Comparison of ENCODE assay signal across 1 cellular context in the genomic region with DNA sequence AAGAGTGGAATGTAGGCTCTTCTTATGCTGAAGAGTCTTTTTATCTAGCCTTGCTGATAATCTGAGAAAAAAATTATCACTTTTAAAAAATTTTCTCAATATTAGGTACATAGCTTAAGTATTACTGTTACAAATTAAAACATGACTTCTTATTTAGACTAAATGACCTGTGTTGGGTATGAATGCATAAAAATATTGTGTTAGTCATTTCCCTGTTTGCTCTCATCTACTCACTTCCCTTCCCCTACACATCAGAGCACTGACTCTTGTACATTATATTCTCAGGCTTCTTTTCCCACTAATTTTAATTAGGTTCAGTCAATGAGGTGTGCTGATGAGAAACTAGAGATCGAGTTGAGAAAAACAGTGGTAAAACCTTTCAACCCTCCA.
TF ChIP-seq lines count a peak whose summit lies in the region.

No MANE protein-coding gene starts in this region.

TF ChIP-seq in IMR-90, 13 proteins besides CTCF, POLR2A, EP300 and RAD21 (continued from another document):
- TF ChIP-seq SMC3 (IDR thresholded peaks at IDR 0.05; ENCODE audit: low read depth, low read length): no peak
